12 cellular contexts compared by ENCODE assay signal in genomic region chr1:244945109-244945671, GRCh38.
DNase-seq lines count a peak whose midpoint lies in the region; ATAC-seq and TF ChIP-seq lines count a peak whose summit lies in the region.
"Had no signal": no experiment of that assay in that cellular context is flagged by ENCODE, and none has a peak within 500 bp of the region (broad histone marks: within the 10 kb centered on the region; RNA-seq: fewer than 3 reads in every experiment).

No MANE protein-coding gene starts in this region.

- H3K4me3 ChIP-seq in spleen: no peak overlapping the region
- H3K4me3 ChIP-seq in Karpas-422 (ENCODE audit: low read length): no peak overlapping the region
- H3K4me3 ChIP-seq: pancreas had no signal

- DNase-seq in MV-4-11 (lab: John Stamatoyannopoulos, UW): peak; percentile 82
- no peak for DNase-seq in spleen
- DNase-seq in NCI-H1105 treated with DMSO at 0.1 percent for 48 hours (lab: John Stamatoyannopoulos, UW): no peak
- no peak for DNase-seq in Karpas-422
- DNase-seq in GOT3 (lab: John Stamatoyannopoulos, UW): no peak
- DNase-seq: activated CD4-positive, alpha-beta T cell treated with anti-CD3 and anti-CD28 coated beads, Interleukin-2, amount 10 ng/mL, durations not matched to agents 7 days and 5 days; CD4-positive, CD25-positive, alpha-beta regulatory T cell; erythroblast; pancreas had no signal

- TF ChIP-seq POLR2A in spleen (IDR thresholded peaks at IDR 0.05): no peak

- ATAC-seq in GM18498 (IDR thresholded peaks at IDR 0.05; ENCODE audit: unreplicated experiment) (peak; percentile 84), GM19463 (IDR thresholded peaks at IDR 0.05; ENCODE audit: unreplicated experiment) (peak; percentile 67), HG02973 (IDR thresholded peaks at IDR 0.05; ENCODE audit: unreplicated experiment) (peak; percentile 78)
- ATAC-seq: pancreas had no signal

- H3K9me3 ChIP-seq in spleen (no peaks in the 10 kb centered on the region), Karpas-422 (ENCODE audit: low read length) (no peaks in the 10 kb centered on the region)
- H3K9me3 ChIP-seq: pancreas had no signal

- H3K9ac ChIP-seq in Karpas-422 (ENCODE audit: low read length): no peak overlapping the region

- no peaks in the 10 kb centered on the region for H3K9me2 ChIP-seq in Karpas-422 (replicated peaks; ENCODE audit: insufficient read depth, low read length)

- H3K27ac ChIP-seq in spleen (peak overlapping the region in 4 of 8 donors; percentile 29 to 57 (median 38)), Karpas-422 (ENCODE audit: low read length) (no peak overlapping the region)
- H3K27ac ChIP-seq: pancreas had no signal

- TF ChIP-seq CTCF in spleen (IDR thresholded peaks at IDR 0.05 in 8 of 11, conservative IDR thresholded peaks at IDR 0.05 in 3 of 11): no peak

- peaks cover 0 to 25% (median 13%) of the 10 kb centered on the region in 6 donors for H3K4me1 ChIP-seq in spleen
- H3K4me1 ChIP-seq in Karpas-422 (ENCODE audit: low read length): peaks cover 7% of the 10 kb centered on the region
- H3K4me1 ChIP-seq: pancreas had no signal

- no peak overlapping the region for H3K4me2 ChIP-seq in Karpas-422 (ENCODE audit: low read depth, low read length, poor library complexity, severe bottlenecking)

- no peaks in the 10 kb centered on the region for H4K20me1 ChIP-seq in Karpas-422 (ENCODE audit: insufficient read depth, low read depth, low read length)

- WGBS in spleen, 5 donors: 52 to 69% (median 64%) methylated on average over 3 of the region's 3 CpGs

- no peaks in the 10 kb centered on the region for H3K79me2 ChIP-seq in Karpas-422 (ENCODE audit: low read length)

- H3K36me3 ChIP-seq in spleen: no peaks in the 10 kb centered on the region
- no peaks in the 10 kb centered on the region for H3K36me3 ChIP-seq in Karpas-422 (ENCODE audit: insufficient read depth, low read length)
- H3K36me3 ChIP-seq: pancreas had no signal

- no peak overlapping the region for H2AFZ ChIP-seq in Karpas-422 (ENCODE audit: low read length)

- H3K27me3 ChIP-seq in spleen (replicated peaks in 1 of 7) (no peaks in the 10 kb centered on the region), Karpas-422 (ENCODE audit: low read length) (no peaks in the 10 kb centered on the region)
- H3K27me3 ChIP-seq: pancreas had no signal

- intact Hi-C loops in spleen (cut with DNase I; ENCODE audit: low total_unique reads): no loop called here
